ENCODE assay signal across 10 cellular contexts in the genomic region with DNA sequence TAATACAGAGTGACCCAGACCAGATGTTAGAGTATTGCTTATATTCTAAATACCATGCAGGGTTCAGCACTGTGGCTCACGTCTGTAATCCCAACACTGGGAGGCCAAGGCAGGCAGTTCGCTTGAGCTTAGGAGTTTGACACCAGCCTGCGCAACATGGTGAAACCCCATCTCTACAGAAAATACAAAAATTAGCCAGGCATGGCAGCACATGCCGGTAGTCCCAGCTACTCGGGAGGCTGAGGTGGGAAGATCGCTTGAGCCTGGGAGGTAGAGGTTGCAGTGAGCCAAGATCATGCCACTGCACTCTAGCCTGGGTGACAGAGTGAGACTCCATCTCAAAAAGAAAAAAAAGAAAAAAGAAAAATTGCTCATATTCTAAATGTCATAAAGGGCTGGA. TPM values are rescaled to one million over a fixed set of nuclear protein-coding genes. Genes with fewer than 3 reads are reported as not detected.
"Had no signal": no experiment of that assay in that cellular context is flagged by ENCODE, and none has a peak within 500 bp of the region (broad histone marks: within the 10 kb centered on the region; RNA-seq: fewer than 3 reads in every experiment).

No MANE protein-coding gene starts in this region.

RNA-seq across cellular contexts. Expression of gene MYH11, which starts 6.3 kb away (rescaled TPM):
- total RNA-seq: activated CD4-positive, alpha-beta T cell treated with anti-CD3 and anti-CD28 coated beads for 36 hours; activated CD4-positive, alpha-beta T cell treated with anti-CD3 and anti-CD28 coated beads, Interleukin-2, amount 10 ng/mL, durations not matched to agents 24 days and 14 days; activated CD8-positive, alpha-beta memory T cell treated with anti-CD3 and anti-CD28 coated beads for 36 hours; activated CD8-positive, alpha-beta T cell treated with anti-CD3 and anti-CD28 coated beads, Interleukin-2, amount 10 ng/mL, durations not matched to agents 7 days and 5 days; activated naive CD4-positive, alpha-beta T cell treated with anti-CD3 and anti-CD28 coated beads for 36 hours; activated naive CD8-positive, alpha-beta T cell treated with anti-CD3 and anti-CD28 coated beads for 36 hours; activated T-helper 1 cell treated with anti-CD3 and anti-CD28 coated beads, Interleukin-12 subunit alpha, Interleukin-12 subunit beta, Interleukin-2, Interleukin-4 antibody, amounts not matched to agents 30 ng/mL and 10 ng/mL and 1 ng/mL, durations not matched to agents 14 hours and 24 hours and 36 hours; activated T-helper 2 cell treated with anti-CD3 and anti-CD28 coated beads, Interferon-gamma antibody, Interleukin-2, Interleukin-4, amounts not matched to agents 10 μg/mL and 5 μg/mL and 100 μg/mL, durations not matched to agents 14 hours and 24 hours and 36 hours; dermis blood vessel endothelial cell; T-helper 1 cell treated with Interleukin-12 subunit alpha and Interleukin-12 subunit beta and Interleukin-4 antibody, amounts not matched to agents 30 ng/mL and 1 ng/mL, for 36 hours had no signal
